In the genomic region with DNA sequence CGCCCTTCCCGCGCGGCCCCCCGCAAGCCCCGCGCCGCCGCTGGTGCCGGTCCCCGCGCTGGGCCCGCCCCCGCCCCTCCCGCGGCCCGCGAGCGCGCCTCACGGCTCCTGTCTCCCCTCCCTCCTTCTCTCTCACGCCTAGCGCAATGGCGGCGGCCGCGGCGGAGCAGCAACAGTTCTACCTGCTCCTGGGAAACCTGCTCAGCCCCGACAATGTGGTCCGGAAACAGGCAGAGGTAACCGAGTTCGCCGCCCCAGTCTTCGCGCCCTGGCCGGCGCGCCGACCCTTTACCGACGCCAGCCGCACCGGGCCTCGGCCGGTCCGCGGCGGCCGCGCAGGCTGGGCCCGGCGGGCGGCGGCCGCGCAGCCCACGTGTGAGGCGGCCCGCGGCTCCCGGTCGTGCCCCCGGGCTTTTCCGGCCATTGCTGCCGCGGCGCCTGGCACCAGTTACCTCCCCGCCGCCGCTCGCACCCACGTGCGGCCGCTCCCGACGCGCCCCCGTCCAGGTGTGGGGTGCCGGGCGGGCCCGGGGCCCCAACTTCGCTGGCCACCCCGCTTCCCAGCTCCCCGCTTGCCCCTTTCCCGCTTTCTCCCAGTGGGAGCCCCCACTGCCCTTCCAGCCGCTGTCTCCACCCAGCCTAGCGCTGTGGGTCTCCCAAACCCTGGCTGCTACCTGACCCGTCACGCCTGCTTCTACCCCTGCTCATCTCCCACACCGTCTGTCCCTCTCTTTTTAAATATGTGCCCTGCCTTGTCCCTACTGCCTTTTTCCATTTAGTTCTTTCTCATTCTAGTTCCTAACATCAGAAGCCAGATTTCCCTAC, we compare ENCODE assay signal across 1 cellular context.
TF ChIP-seq lines count a peak whose summit lies in the region.

No MANE protein-coding gene starts in this region.

TF ChIP-seq in IMR-90, 13 proteins besides CTCF, POLR2A, EP300 and RAD21:
- TF ChIP-seq MAZ (IDR thresholded peaks at IDR 0.05; ENCODE audit: borderline replicate concordance, low read depth, low read length) (peak; percentile 39; the same call in 1 of the 2 replicates), FOS (IDR thresholded peaks at IDR 0.05; ENCODE audit: low read depth, low read length) (no peak), USF2 (IDR thresholded peaks at IDR 0.05; ENCODE audit: low read depth, low read length) (peak; percentile 24; the same call in 1 of the 2 replicates), MXI1 (IDR thresholded peaks at IDR 0.05; ENCODE audit: borderline replicate concordance, low read depth, low read length) (peak; percentile 72; the same call in 1 of the 2 replicates), RFX5 (IDR thresholded peaks at IDR 0.05; ENCODE audit: low read depth, low read length) (no peak)
